In genomic region chr6:157841211-157841840, GRCh38 we compare ENCODE assay signal across 7 cellular contexts. TPM values are rescaled to one million over a fixed set of nuclear protein-coding genes. Genes with fewer than 3 reads are reported as not detected.
DNase-seq lines count a peak whose midpoint lies in the region; ATAC-seq and TF ChIP-seq lines count a peak whose summit lies in the region.

No MANE protein-coding gene starts in this region.

- peak overlapping the region in 5 of 9 donors; percentile 21 to 63 (median 48) for H3K27ac Mint-ChIP-seq in naive thymus-derived CD4-positive, alpha-beta T cell

- H3K4me3 Mint-ChIP-seq in naive thymus-derived CD4-positive, alpha-beta T cell, result peak overlapping the region in 4 of 10 donors; percentile 3 to 50 (median 27)

- peaks cover 0 to 20% (median 9%) of the 10 kb centered on the region in 5 donors for H3K36me3 Mint-ChIP-seq in naive thymus-derived CD4-positive, alpha-beta T cell

- POLR2A ChIA-PET in naive thymus-derived CD4-positive, alpha-beta T cell (lab: Charles Lee), result interaction anchor here (1.2 kb wide), 1 partner anchor 48 kb away, joined by 3 read pairs; no protein-coding TSS in a partner anchor

- H3K36me3 ChIP-seq in RWPE2 (ENCODE audit: low read depth) (peaks cover 7% of the 10 kb centered on the region), BE2C (no peaks in the 10 kb centered on the region)
- H3K36me3 ChIP-seq in naive thymus-derived CD4-positive, alpha-beta T cell (ENCODE audit: control insufficient read depth in 2 of 3, insufficient read depth in 3 of 3, low read length in 3 of 3), result no peaks in the 10 kb centered on the region

- no peak overlapping the region for H3K4me3 ChIP-seq in RWPE2 (ENCODE audit: severe bottlenecking)
- H3K4me3 ChIP-seq in naive thymus-derived CD4-positive, alpha-beta T cell (ENCODE audit: low read length), result no peak overlapping the region
- no peak overlapping the region for H3K4me3 ChIP-seq in BE2C (ENCODE audit: low read depth, low read length)

- H3K9me3 Mint-ChIP-seq in naive thymus-derived CD4-positive, alpha-beta T cell, result peaks cover 0 to 3% (median 0%) of the 10 kb centered on the region in 11 donors

- H3K9me3 ChIP-seq in RWPE2 (ENCODE audit: severe bottlenecking) (no peaks in the 10 kb centered on the region), BE2C (no peaks in the 10 kb centered on the region)
- no peaks in the 10 kb centered on the region for H3K9me3 ChIP-seq in naive thymus-derived CD4-positive, alpha-beta T cell (ENCODE audit: control insufficient read depth in 2 of 3, low read length in 3 of 3)

- H3K4me1 ChIP-seq in RWPE2 (ENCODE audit: insufficient read depth, poor library complexity, severe bottlenecking), result peaks cover 77% of the 10 kb centered on the region
- H3K4me1 ChIP-seq in naive thymus-derived CD4-positive, alpha-beta T cell (ENCODE audit: control insufficient read depth in 2 of 2, insufficient read depth in 2 of 2, low read length in 2 of 2), result peaks cover 0 to 32% of the 10 kb centered on the region in 2 donors
- peaks cover 5% of the 10 kb centered on the region; the same call in 1 of the 2 replicates for H3K4me1 ChIP-seq in BE2C

- H3K27ac ChIP-seq in RWPE2 (ENCODE audit: poor library complexity, severe bottlenecking), result peak overlapping the region; percentile 76
- no peak overlapping the region for H3K27ac ChIP-seq in naive thymus-derived CD4-positive, alpha-beta T cell (ENCODE audit: low read depth, low read length)

- DNase-seq in RWPE2 (ENCODE audit: low spot score), result no peak
- no peak for DNase-seq in naive thymus-derived CD4-positive, alpha-beta T cell
- no peak for DNase-seq in BE2C
- DNase-seq in Ammon's horn (ENCODE audit: low spot score), result no peak
- no peak for DNase-seq in NCI-H1105 (lab: John Stamatoyannopoulos, UW)

- H3K27me3 ChIP-seq in RWPE2 (ENCODE audit: insufficient read depth, poor library complexity, severe bottlenecking) (no peaks in the 10 kb centered on the region), BE2C (no peaks in the 10 kb centered on the region)
- H3K27me3 ChIP-seq in naive thymus-derived CD4-positive, alpha-beta T cell (ENCODE audit: control insufficient read depth in 2 of 2, insufficient read depth in 2 of 2, low read length in 2 of 2), result no peaks in the 10 kb centered on the region

- TF ChIP-seq CTCF in RWPE2 (IDR thresholded peaks at IDR 0.05; ENCODE audit: poor library complexity, severe bottlenecking), result no peak
- no peak for TF ChIP-seq CTCF in BE2C (IDR thresholded peaks at IDR 0.05; ENCODE audit: low read depth, low read length)

- intact Hi-C loops in naive thymus-derived CD4-positive, alpha-beta T cell (cut with micrococcal nuclease), result no loop called here

- ATAC-seq in GM19324 (IDR thresholded peaks at IDR 0.05; ENCODE audit: low FRiP score, unreplicated experiment), result peak; percentile 63
- ATAC-seq in HG02870 (IDR thresholded peaks at IDR 0.05; ENCODE audit: unreplicated experiment), result peak; percentile 72
- ATAC-seq in RWPE2 (ENCODE audit: low read depth), result peak; percentile 74
- ATAC-seq in naive thymus-derived CD4-positive, alpha-beta T cell, result peak; percentile 47

- H3K4me1 Mint-ChIP-seq in naive thymus-derived CD4-positive, alpha-beta T cell, result peaks cover 30 to 90% (median 84%) of the 10 kb centered on the region in 7 donors

- peaks cover 0 to 3% (median 0%) of the 10 kb centered on the region in 5 donors for H3K27me3 Mint-ChIP-seq in naive thymus-derived CD4-positive, alpha-beta T cell

- CTCF ChIA-PET in naive thymus-derived CD4-positive, alpha-beta T cell (lab: Charles Lee), result interaction anchor here (1.1 kb wide), 1 partner anchor 11 kb away, joined by 3 read pairs; no protein-coding TSS in a partner anchor

RNA-seq across cellular contexts. Expression of gene SNX9, which starts 18.3 kb away (rescaled TPM):
- 10 to 100 TPM; 13.4 to 39.2 (median 36.4) TPM for total RNA-seq in naive thymus-derived CD4-positive, alpha-beta T cell
- polyA plus RNA-seq in naive thymus-derived CD4-positive, alpha-beta T cell, result 10 to 100 TPM; 23.8 to 51.5 TPM
- 16.1 TPM for polyA plus RNA-seq in BE2C (2012; ENCODE audit: insufficient read depth, insufficient read length, low read depth)
